17 cellular contexts compared by ENCODE assay signal in genomic region chr6:90111387-90111786, GRCh38.
DNase-seq lines count a peak whose midpoint lies in the region; ATAC-seq and TF ChIP-seq lines count a peak whose summit lies in the region.
"Had no signal": no experiment of that assay in that cellular context is flagged by ENCODE, and none has a peak within 500 bp of the region (broad histone marks: within the 10 kb centered on the region; RNA-seq: fewer than 3 reads in every experiment).

No MANE protein-coding gene starts in this region.

- no peak for DNase-seq in activated T-cell treated with anti-CD3 and anti-CD28 coated beads, Interleukin-2, amount 50 U/mL, for 72 hours
- no peak for DNase-seq in activated T-cell treated with anti-CD3 and anti-CD28 coated beads for 4 hours
- no peak for DNase-seq in activated B cell treated with CpG ODN at 0.5 μM for 24 hours
- DNase-seq in NCI-H1417 treated with DMSO at 0.1 percent for 48 hours (lab: John Stamatoyannopoulos, UW), result no peak
- DNase-seq in NCI-H146 (lab: John Stamatoyannopoulos, UW), result no peak
- DNase-seq: GM23248, IMR-90, kidney glomerular epithelial cell, MM.1S, NCI-H2171, NCI-H526 had no signal

- POLR2A ChIA-PET in activated B cell treated with CpG ODN at 0.5 μM for 24 hours (lab: Charles Lee), result no interaction called here

- no peak for TF ChIP-seq CTCF in activated B cell treated with CpG ODN at 0.5 μM for 24 hours (IDR thresholded peaks at IDR 0.05)

- H3K36me3 Mint-ChIP-seq in activated T-cell treated with anti-CD3 and anti-CD28 coated beads, Interleukin-2, amount 50 U/mL, for 72 hours (ENCODE audit: insufficient read depth in 2 of 2), result peaks cover 35 to 44% of the 10 kb centered on the region in 2 donors
- H3K36me3 Mint-ChIP-seq in activated B cell treated with CpG ODN at 0.5 μM for 24 hours (ENCODE audit: low read depth), result peaks cover 52% of the 10 kb centered on the region
- H3K36me3 Mint-ChIP-seq in stimulated activated naive CD8-positive, alpha-beta T cell treated with anti-CD3 and anti-CD28 coated beads, Interleukin-15, Interleukin-2, amounts not matched to agents 100 ng/mL and 50 ng/mL, for 24 hours (ENCODE audit: low read depth), result peaks cover 63% of the 10 kb centered on the region

- peak overlapping the region; percentile 5 for H3K27ac Mint-ChIP-seq in activated T-cell treated with anti-CD3 and anti-CD28 coated beads, Interleukin-2, amount 50 U/mL, for 72 hours
- peak overlapping the region; percentile 86 for H3K27ac Mint-ChIP-seq in activated B cell treated with CpG ODN at 0.5 μM for 24 hours
- H3K27ac Mint-ChIP-seq in stimulated activated naive CD8-positive, alpha-beta T cell treated with anti-CD3 and anti-CD28 coated beads, Interleukin-15, Interleukin-2, amounts not matched to agents 100 ng/mL and 50 ng/mL, for 24 hours, result peak overlapping the region; percentile 95

- no peaks in the 10 kb centered on the region for H3K27me3 Mint-ChIP-seq in activated T-cell treated with anti-CD3 and anti-CD28 coated beads, Interleukin-2, amount 50 U/mL, for 72 hours (ENCODE audit: low read depth)
- H3K27me3 Mint-ChIP-seq in activated B cell treated with CpG ODN at 0.5 μM for 24 hours, result no peaks in the 10 kb centered on the region
- H3K27me3 Mint-ChIP-seq in stimulated activated naive CD8-positive, alpha-beta T cell treated with anti-CD3 and anti-CD28 coated beads, Interleukin-15, Interleukin-2, amounts not matched to agents 100 ng/mL and 50 ng/mL, for 24 hours, result no peaks in the 10 kb centered on the region

- intact Hi-C loops in activated B cell treated with CpG ODN at 0.5 μM for 24 hours (cut with micrococcal nuclease), result no loop called here

- H3K4me3 Mint-ChIP-seq in activated T-cell treated with anti-CD3 and anti-CD28 coated beads, Interleukin-2, amount 50 U/mL, for 72 hours, result peak overlapping the region; percentile 55 to 56
- no peak overlapping the region for H3K4me3 Mint-ChIP-seq in activated B cell treated with CpG ODN at 0.5 μM for 24 hours
- peak overlapping the region; percentile 64 for H3K4me3 Mint-ChIP-seq in stimulated activated naive CD8-positive, alpha-beta T cell treated with anti-CD3 and anti-CD28 coated beads, Interleukin-15, Interleukin-2, amounts not matched to agents 100 ng/mL and 50 ng/mL, for 24 hours

- peaks cover 28 to 29% of the 10 kb centered on the region in 2 donors for H3K9me3 Mint-ChIP-seq in activated T-cell treated with anti-CD3 and anti-CD28 coated beads, Interleukin-2, amount 50 U/mL, for 72 hours
- peaks cover 24% of the 10 kb centered on the region for H3K9me3 Mint-ChIP-seq in activated B cell treated with CpG ODN at 0.5 μM for 24 hours
- H3K9me3 Mint-ChIP-seq in stimulated activated naive CD8-positive, alpha-beta T cell treated with anti-CD3 and anti-CD28 coated beads, Interleukin-15, Interleukin-2, amounts not matched to agents 100 ng/mL and 50 ng/mL, for 24 hours, result peaks cover 32% of the 10 kb centered on the region

- H3K4me1 Mint-ChIP-seq in activated T-cell treated with anti-CD3 and anti-CD28 coated beads, Interleukin-2, amount 50 U/mL, for 72 hours (ENCODE audit: low read depth), result peaks cover 76% of the 10 kb centered on the region
- peaks cover 78% of the 10 kb centered on the region for H3K4me1 Mint-ChIP-seq in activated B cell treated with CpG ODN at 0.5 μM for 24 hours
- peaks cover 90% of the 10 kb centered on the region for H3K4me1 Mint-ChIP-seq in stimulated activated naive CD8-positive, alpha-beta T cell treated with anti-CD3 and anti-CD28 coated beads, Interleukin-15, Interleukin-2, amounts not matched to agents 100 ng/mL and 50 ng/mL, for 24 hours (ENCODE audit: low read depth)

- CTCF ChIA-PET in activated B cell treated with CpG ODN at 0.5 μM for 24 hours (lab: Charles Lee), result interaction anchor here (1.6 kb wide), 1 partner anchor 13 kb away, joined by 3 read pairs; no protein-coding TSS in a partner anchor

- peak; percentile 15 to 16 for ATAC-seq in activated T-cell treated with anti-CD3 and anti-CD28 coated beads, Interleukin-2, amount 50 U/mL, for 72 hours (replicated peaks in 1 of 2)
- ATAC-seq in activated B cell treated with CpG ODN at 0.5 μM for 24 hours (ENCODE audit: low read depth) (no peak), esophagus mucosa (peak; percentile 26), GM18867 (IDR thresholded peaks at IDR 0.05; ENCODE audit: unreplicated experiment) (no peak)
- ATAC-seq: gastroesophageal sphincter, GM12878, sciatic nerve had no signal

Comparison
In these comparisons a context has a peak if more than half of its experiments do, and no peak if none do; other contexts are left out.
1. ATAC-seq: peak in activated T-cell treated with anti-CD3 and anti-CD28 coated beads, Interleukin-2, amount 50 U/mL, for 72 hours (2 of 2) and esophagus mucosa (single experiment); none in activated B cell treated with CpG ODN at 0.5 μM for 24 hours (single experiment) and GM18867 (single experiment).
2. H3K27ac Mint-ChIP-seq: peak in every context shown above with its lines; median percentile 95 in stimulated activated naive CD8-positive, alpha-beta T cell treated with anti-CD3 and anti-CD28 coated beads, Interleukin-15, Interleukin-2, amounts not matched to agents 100 ng/mL and 50 ng/mL, for 24 hours; 86 in activated B cell treated with CpG ODN at 0.5 μM for 24 hours; 5 in activated T-cell treated with anti-CD3 and anti-CD28 coated beads, Interleukin-2, amount 50 U/mL, for 72 hours.